In genomic region chr2:224056889-224057288, GRCh38 we compare ENCODE assay signal across 39 cellular contexts.
"Had no signal": no experiment of that assay in that cellular context is flagged by ENCODE, and none has a peak within 500 bp of the region (broad histone marks: within the 10 kb centered on the region; RNA-seq: fewer than 3 reads in every experiment).

No MANE protein-coding gene starts in this region.

- ATAC-seq: activated naive CD4-positive, alpha-beta T cell treated with anti-CD3 and anti-CD28 coated beads, Interleukin-2, amount 50 U/mL, for 72 hours; activated naive CD8-positive, alpha-beta T cell treated with anti-CD3 and anti-CD28 coated beads, Interleukin-2, amount 50 U/mL, for 24 hours; activated T-cell treated with anti-CD3 and anti-CD28 coated beads, Interleukin-2, amount 50 U/mL, for 4 hours; activated T-cell treated with anti-CD3 and anti-CD28 coated beads, Interleukin-2, amount 50 U/mL, for 72 hours; activated T-helper 17 cell treated with anti-CD3 and anti-CD28 coated beads, Interleukin-2, amount 50 U/mL, for 72 hours; body of pancreas had no signal

- FAIRE-seq: astrocyte, bronchial epithelial cell had no signal

- H3K27me3 ChIP-seq: adrenal gland, ascending aorta, body of pancreas, brain microvascular endothelial cell, breast epithelium, cardiac muscle cell had no signal

- H3K4me1 Mint-ChIP-seq: activated naive CD4-positive, alpha-beta T cell treated with anti-CD3 and anti-CD28 coated beads, Interleukin-2, amount 10 ng/mL, durations not matched to agents 7 days and 5 days; activated naive CD8-positive, alpha-beta T cell treated with anti-CD3 and anti-CD28 coated beads for 36 hours; activated T-helper 17 cell treated with anti-CD3 and anti-CD28 coated beads, Interleukin-2, amount 50 U/mL, for 72 hours; brain; central memory CD8-positive, alpha-beta T cell had no signal

- H3K4me1 ChIP-seq: adrenal gland, ascending aorta, body of pancreas, breast epithelium had no signal

- H3K4me3 ChIP-seq: adrenal gland, ascending aorta, body of pancreas, breast epithelium, cardiac muscle cell had no signal

- DNase-seq: activated effector memory CD4-positive, alpha-beta T cell treated with anti-CD3 and anti-CD28 coated beads, Interleukin-2, amount 50 U/mL, for 16 hours; activated effector memory CD4-positive, alpha-beta T cell treated with Interleukin-2 at 50 U/mL for 16 hours; activated gamma-delta T cell; activated gamma-delta T cell treated with Interleukin-2 at 50 U/mL for 16 hours; activated naive CD4-positive, alpha-beta T cell; activated naive CD4-positive, alpha-beta T cell treated with anti-CD3 and anti-CD28 coated beads for 36 hours; activated naive CD4-positive, alpha-beta T cell treated with anti-CD3 and anti-CD28 coated beads, Interleukin-2, amount 10 ng/mL, durations not matched to agents 7 days and 5 days; activated naive CD4-positive, alpha-beta T cell treated with anti-CD3 and anti-CD28 coated beads, Interleukin-2, amount 50 U/mL, for 16 hours; activated naive CD4-positive, alpha-beta T cell treated with Interleukin-2 at 50 U/mL for 16 hours; activated naive CD8-positive, alpha-beta T cell treated with anti-CD3 and anti-CD28 coated beads for 36 hours; activated naive CD8-positive, alpha-beta T cell treated with anti-CD3 and anti-CD28 coated beads, Interleukin-2, amount 10 ng/mL, durations not matched to agents 7 days and 5 days; activated naive CD8-positive, alpha-beta T cell treated with anti-CD3 and anti-CD28 coated beads, Interleukin-2, amount 50 U/mL, for 24 hours; activated T-cell treated with anti-CD3 and anti-CD28 coated beads, Interleukin-2, amount 50 U/mL, for 24 hours; activated T-cell treated with anti-CD3 and anti-CD28 coated beads, Interleukin-2, amount 50 U/mL, for 4 hours; activated T-cell treated with anti-CD3 and anti-CD28 coated beads, Interleukin-2, amount 50 U/mL, for 48 hours; activated T-cell treated with anti-CD3 and anti-CD28 coated beads, Interleukin-2, amount 50 U/mL, for 72 hours; adrenal gland; amniotic stem cell; amygdala; anterior cingulate cortex; aorta; body of pancreas; brain microvascular endothelial cell; caudate nucleus; central memory CD4-positive, alpha-beta T cell; cerebellar nuclear complex had no signal

- H3K27me3 Mint-ChIP-seq: activated naive CD4-positive, alpha-beta T cell treated with anti-CD3 and anti-CD28 coated beads, Interleukin-2, amount 50 U/mL, for 24 hours; activated naive CD8-positive, alpha-beta T cell; activated naive CD8-positive, alpha-beta T cell treated with anti-CD3 and anti-CD28 coated beads for 36 hours had no signal

- H3K36me3 Mint-ChIP-seq: activated naive CD4-positive, alpha-beta T cell treated with anti-CD3 and anti-CD28 coated beads, Interleukin-2, amount 10 ng/mL, durations not matched to agents 7 days and 5 days; activated naive CD4-positive, alpha-beta T cell treated with anti-CD3 and anti-CD28 coated beads, Interleukin-2, amount 50 U/mL, for 24 hours; activated naive CD8-positive, alpha-beta T cell; activated naive CD8-positive, alpha-beta T cell treated with anti-CD3 and anti-CD28 coated beads for 36 hours; activated naive CD8-positive, alpha-beta T cell treated with anti-CD3 and anti-CD28 coated beads, Interleukin-2, amount 10 ng/mL, durations not matched to agents 7 days and 5 days; brain had no signal

- H3K27ac Mint-ChIP-seq: activated naive CD4-positive, alpha-beta T cell treated with anti-CD3 and anti-CD28 coated beads for 36 hours; activated naive CD4-positive, alpha-beta T cell treated with anti-CD3 and anti-CD28 coated beads, Interleukin-2, amount 10 ng/mL, durations not matched to agents 7 days and 5 days; activated naive CD4-positive, alpha-beta T cell treated with anti-CD3 and anti-CD28 coated beads, Interleukin-2, amount 50 U/mL, for 24 hours; activated naive CD4-positive, alpha-beta T cell treated with anti-CD3 and anti-CD28 coated beads, Interleukin-2, amount 50 U/mL, for 72 hours; activated naive CD8-positive, alpha-beta T cell; activated naive CD8-positive, alpha-beta T cell treated with anti-CD3 and anti-CD28 coated beads for 36 hours; activated naive CD8-positive, alpha-beta T cell treated with anti-CD3 and anti-CD28 coated beads, Interleukin-2, amount 10 ng/mL, durations not matched to agents 7 days and 5 days; activated naive CD8-positive, alpha-beta T cell treated with anti-CD3 and anti-CD28 coated beads, Interleukin-2, amount 50 U/mL, for 24 hours; activated T-cell treated with anti-CD3 and anti-CD28 coated beads, Interleukin-2, amount 50 U/mL, for 24 hours; activated T-cell treated with anti-CD3 and anti-CD28 coated beads, Interleukin-2, amount 50 U/mL, for 72 hours; activated T-helper 1 cell treated with anti-CD3 and anti-CD28 coated beads, Interleukin-12 subunit alpha, Interleukin-12 subunit beta, Interleukin-2, Interleukin-4 antibody, amounts not matched to agents 30 ng/mL and 10 ng/mL and 1 ng/mL, durations not matched to agents 14 hours and 24 hours and 36 hours; activated T-helper 17 cell treated with anti-CD3 and anti-CD28 coated beads, Interleukin-2, amount 50 U/mL, for 72 hours; activated T-helper 2 cell treated with anti-CD3 and anti-CD28 coated beads, Interferon-gamma antibody, Interleukin-2, Interleukin-4, amounts not matched to agents 10 μg/mL and 5 μg/mL and 100 μg/mL, durations not matched to agents 14 hours and 24 hours and 36 hours; brain had no signal

- H3K36me3 ChIP-seq: adrenal gland, ascending aorta, brain microvascular endothelial cell, breast epithelium, cardiac muscle cell had no signal

- H3K9me3 ChIP-seq: adrenal gland, ascending aorta, body of pancreas, breast epithelium had no signal

- H3K27ac ChIP-seq: adrenal gland, ascending aorta, body of pancreas, brain microvascular endothelial cell, breast epithelium, cardiac muscle cell had no signal

- H3K4me3 Mint-ChIP-seq: activated naive CD4-positive, alpha-beta T cell treated with anti-CD3 and anti-CD28 coated beads for 36 hours; activated naive CD4-positive, alpha-beta T cell treated with anti-CD3 and anti-CD28 coated beads, Interleukin-2, amount 10 ng/mL, durations not matched to agents 7 days and 5 days; activated naive CD4-positive, alpha-beta T cell treated with anti-CD3 and anti-CD28 coated beads, Interleukin-2, amount 50 U/mL, for 24 hours; activated naive CD8-positive, alpha-beta T cell; activated naive CD8-positive, alpha-beta T cell treated with anti-CD3 and anti-CD28 coated beads for 36 hours; activated naive CD8-positive, alpha-beta T cell treated with anti-CD3 and anti-CD28 coated beads, Interleukin-2, amount 10 ng/mL, durations not matched to agents 7 days and 5 days; activated naive CD8-positive, alpha-beta T cell treated with anti-CD3 and anti-CD28 coated beads, Interleukin-2, amount 50 U/mL, for 24 hours; activated T-cell treated with anti-CD3 and anti-CD28 coated beads, Interleukin-2, amount 50 U/mL, for 24 hours; activated T-cell treated with anti-CD3 and anti-CD28 coated beads, Interleukin-2, amount 50 U/mL, for 4 hours; activated T-cell treated with anti-CD3 and anti-CD28 coated beads, Interleukin-2, amount 50 U/mL, for 72 hours; activated T-helper 1 cell treated with anti-CD3 and anti-CD28 coated beads, Interleukin-12 subunit alpha, Interleukin-12 subunit beta, Interleukin-2, Interleukin-4 antibody, amounts not matched to agents 30 ng/mL and 10 ng/mL and 1 ng/mL, durations not matched to agents 14 hours and 24 hours and 36 hours; activated T-helper 17 cell treated with anti-CD3 and anti-CD28 coated beads, Interleukin-2, amount 50 U/mL, for 72 hours; brain; central memory CD8-positive, alpha-beta T cell had no signal
